In genomic region chr22:37033605-37034430, GRCh38 we compare ENCODE assay signal across 3 cellular contexts.
TF ChIP-seq lines count a peak whose summit lies in the region.

No MANE protein-coding gene starts in this region.

TF ChIP-seq in A549, 52 proteins besides CTCF, POLR2A, EP300 and RAD21:
- TF ChIP-seq CBX8 (IDR thresholded peaks at IDR 0.05) (no peak), MYC (IDR thresholded peaks at IDR 0.05; ENCODE audit: borderline replicate concordance, low read length) (no peak), ZC3H11A (IDR thresholded peaks at IDR 0.05) (no peak), CHD4 (IDR thresholded peaks at IDR 0.05; ENCODE audit: borderline replicate concordance) (no peak), TFCP2L1 (CRISPR knock-in tag; IDR thresholded peaks at IDR 0.05) (no peak), MAFK (IDR thresholded peaks at IDR 0.05; ENCODE audit: partially characterized antibody) (no peak), JUNB (IDR thresholded peaks at IDR 0.05) (no peak), HEYL (CRISPR knock-in tag; IDR thresholded peaks at IDR 0.05) (no peak), BHLHE40 (IDR thresholded peaks at IDR 0.05; ENCODE audit: low read depth, low read length) (no peak), HDAC2 (IDR thresholded peaks at IDR 0.05) (no peak), JUN (IDR thresholded peaks at IDR 0.05) (no peak), USF2 (IDR thresholded peaks at IDR 0.05) (no peak), HOXA7 (CRISPR knock-in tag; IDR thresholded peaks at IDR 0.05) (no peak), CEBPB (IDR thresholded peaks at IDR 0.05) (no peak), ZSCAN20 (CRISPR knock-in tag; IDR thresholded peaks at IDR 0.05) (no peak), KDM5A (IDR thresholded peaks at IDR 0.05) (no peak), REST (IDR thresholded peaks at IDR 0.05) (no peak), NFE2L2 (conservative IDR thresholded peaks at IDR 0.05; ENCODE audit: low read length) (no peak), EHMT2 (IDR thresholded peaks at IDR 0.05; ENCODE audit: low read depth) (no peak)

TF ChIP-seq in HepG2, 621 proteins besides CTCF, POLR2A, EP300 and RAD21 (continues in another document):
- TF ChIP-seq POLR2AphosphoS5 (IDR thresholded peaks at IDR 0.05; ENCODE audit: low read depth, low read length) (peak; percentile 69), ZNF83 (CRISPR knock-in tag; IDR thresholded peaks at IDR 0.05; ENCODE audit: borderline replicate concordance) (0 out of 2 replicates have a peak, but pooled peaks have one; percentile 38), ZNF350 (CRISPR knock-in tag; IDR thresholded peaks at IDR 0.05; ENCODE audit: borderline replicate concordance, low read depth) (peak; percentile 17), RBM39 (IDR thresholded peaks at IDR 0.05; ENCODE audit: low read depth, low read length, poor library complexity, severe bottlenecking) (peak; percentile 31), HNRNPL (IDR thresholded peaks at IDR 0.05; ENCODE audit: low read depth, low read length) (peak; percentile 89; the same call in 1 of the 2 replicates), UBTF (CRISPR knock-in tag; IDR thresholded peaks at IDR 0.05) (peak; percentile 38), ZNF747 (CRISPR knock-in tag; IDR thresholded peaks at IDR 0.05; ENCODE audit: borderline replicate concordance) (peak; percentile 84), PHB2 (IDR thresholded peaks at IDR 0.05; ENCODE audit: partially characterized antibody) (no peak), CREBL2 (CRISPR knock-in tag; IDR thresholded peaks at IDR 0.05; ENCODE audit: borderline replicate concordance) (no peak), AGO2 (optimal IDR thresholded peaks at IDR 0.05; ENCODE audit: low read depth, low read length) (peak; percentile 87), REST (IDR thresholded peaks at IDR 0.05; ENCODE audit: borderline replicate concordance in 1 of 2, low read depth in 1 of 2, low read length in 2 of 2) (no peak), BORCS8-MEF2B (CRISPR knock-in tag; IDR thresholded peaks at IDR 0.05) (peak; percentile 30; the same call in 1 of the 2 replicates), NAIF1 (CRISPR knock-in tag; IDR thresholded peaks at IDR 0.05; ENCODE audit: borderline replicate concordance) (no peak), ASH2L (IDR thresholded peaks at IDR 0.05; ENCODE audit: insufficient read length, low read depth, low read length) (peak; percentile 46), MAZ (IDR thresholded peaks at IDR 0.05; ENCODE audit: borderline replicate concordance, low read depth, low read length) (no peak), MAZ (CRISPR knock-in tag; IDR thresholded peaks at IDR 0.05; ENCODE audit: low read depth) (no peak), ZNF230 (CRISPR knock-in tag; IDR thresholded peaks at IDR 0.05) (0 out of 2 replicates have a peak, but pooled peaks have one; percentile 15)

TF ChIP-seq in SK-N-SH, 30 proteins besides CTCF, POLR2A, EP300 and RAD21:
- TF ChIP-seq IRF3 (IDR thresholded peaks at IDR 0.05; ENCODE audit: low read depth, low read length): no peak
- no peak for TF ChIP-seq RCOR1 (IDR thresholded peaks at IDR 0.05; ENCODE audit: low read length)
- TF ChIP-seq POLR2AphosphoS5 (IDR thresholded peaks at IDR 0.05; ENCODE audit: low read depth, low read length): no peak
- no peak for TF ChIP-seq NFIC (IDR thresholded peaks at IDR 0.05; ENCODE audit: borderline replicate concordance)
- TF ChIP-seq TEAD4 (IDR thresholded peaks at IDR 0.05; ENCODE audit: borderline replicate concordance, insufficient read depth): no peak
- TF ChIP-seq FOXJ3 (CRISPR knock-in tag; IDR thresholded peaks at IDR 0.05): no peak
- no peak for TF ChIP-seq SMC3 (IDR thresholded peaks at IDR 0.05; ENCODE audit: low read depth, low read length)
- TF ChIP-seq SIN3A (IDR thresholded peaks at IDR 0.05; ENCODE audit: borderline replicate concordance, low read depth, low read length): no peak
- TF ChIP-seq MXI1 (IDR thresholded peaks at IDR 0.05; ENCODE audit: low read depth, low read length): no peak
- no peak for TF ChIP-seq EZH2phosphoT487 (IDR thresholded peaks at IDR 0.05; ENCODE audit: borderline replicate concordance, low read depth)
